ENCODE assay signal across 8 cellular contexts in genomic region chr10:101782811-101783735, GRCh38. TPM values are rescaled to one million over a fixed set of nuclear protein-coding genes. Genes with fewer than 3 reads are reported as not detected.
DNase-seq lines count a peak whose midpoint lies in the region; ATAC-seq and TF ChIP-seq lines count a peak whose summit lies in the region.

TSS of gene NPM3 (minus strand) at chr10:101783446. CDS start at chr10:101783390, 56 bp downstream.

- peak within 1 kb of the TSS; percentile 61 to 62 for H3K4me3 ChIP-seq in left lung

- peaks cover 0 to 23% of the 10 kb centered on the region in 2 donors for H3K27me3 ChIP-seq in left lung

- H3K4me1 ChIP-seq in left lung = peaks cover 20 to 57% of the 10 kb centered on the region in 2 donors

- peak within 1 kb of the TSS; percentile 100 for H3K4me3 Mint-ChIP-seq in activated CD4-positive, alpha-beta T cell treated with anti-CD3 and anti-CD28 coated beads, Interleukin-2, amount 10 ng/mL, durations not matched to agents 24 days and 14 days

- no peaks in the 10 kb centered on the region for H3K9me3 Mint-ChIP-seq in activated CD4-positive, alpha-beta T cell treated with anti-CD3 and anti-CD28 coated beads, Interleukin-2, amount 10 ng/mL, durations not matched to agents 24 days and 14 days

- no peaks in the 10 kb centered on the region for H3K9me3 ChIP-seq in left lung

- ATAC-seq in HG03103 (IDR thresholded peaks at IDR 0.05; ENCODE audit: low read depth, unreplicated experiment) (peak; percentile 53), left lung (peak; percentile 70)

- TF ChIP-seq CTCF in left lung (IDR thresholded peaks at IDR 0.05) = no peak

- intact Hi-C loops in activated CD4-positive, alpha-beta T cell treated with anti-CD3 and anti-CD28 coated beads, Interleukin-2, amount 10 ng/mL, durations not matched to agents 24 days and 14 days (cut with micrococcal nuclease) = loop anchor here (1.0 to 10.0 kb wide), 6 partner anchors 35 to 571 kb away; partner anchors contain the start of genes BTRC, DPCD, HPS6 and OGA
- intact Hi-C loops in left lung (cut with DNase I) = no loop called here

- H3K36me3 ChIP-seq in left lung = peaks cover 0 to 32% of the 10 kb centered on the region in 2 donors

- H3K27ac ChIP-seq in left lung = peak within 1 kb of the TSS; percentile 18 to 45

- peak; percentile 67 for DNase-seq in NK-92 treated with Interleukin-12 subunit alpha and Interleukin-12 subunit beta, amount 100 ng/mL, for 24 hours (lab: John Stamatoyannopoulos, UW)
- no peak for DNase-seq in NK-92 (lab: John Stamatoyannopoulos, UW; ENCODE audit: unreplicated experiment)
- peak; percentile 39 for DNase-seq in NCI-H526 treated with DMSO at 0.1 percent for 48 hours (lab: John Stamatoyannopoulos, UW)
- peak; percentile 96 for DNase-seq in activated CD4-positive, alpha-beta T cell treated with anti-CD3 and anti-CD28 coated beads, Interleukin-2, amount 10 ng/mL, durations not matched to agents 24 days and 14 days
- DNase-seq in dedifferentiated amniotic fluid mesenchymal stem cell (ENCODE audit: extremely low spot score) = peak; percentile 74
- DNase-seq in left lung = peak; percentile 84 to 91
- peak; percentile 91 for DNase-seq in stimulated activated CD4-positive, alpha-beta T cell treated with anti-CD3 and anti-CD28 coated beads, Interleukin-2, amount 100 ng/mL, for 24 hours

- peaks cover 9% of the 10 kb centered on the region for H3K27me3 Mint-ChIP-seq in activated CD4-positive, alpha-beta T cell treated with anti-CD3 and anti-CD28 coated beads, Interleukin-2, amount 10 ng/mL, durations not matched to agents 24 days and 14 days

- peak within 1 kb of the TSS; percentile 99 for H3K27ac Mint-ChIP-seq in activated CD4-positive, alpha-beta T cell treated with anti-CD3 and anti-CD28 coated beads, Interleukin-2, amount 10 ng/mL, durations not matched to agents 24 days and 14 days

- peaks cover 58% of the 10 kb centered on the region for H3K36me3 Mint-ChIP-seq in activated CD4-positive, alpha-beta T cell treated with anti-CD3 and anti-CD28 coated beads, Interleukin-2, amount 10 ng/mL, durations not matched to agents 24 days and 14 days (ENCODE audit: low read depth)

- H3K4me1 Mint-ChIP-seq in activated CD4-positive, alpha-beta T cell treated with anti-CD3 and anti-CD28 coated beads, Interleukin-2, amount 10 ng/mL, durations not matched to agents 24 days and 14 days = peaks cover 47% of the 10 kb centered on the region

RNA-seq across cellular contexts. Expression of gene NPM3, which starts in this region (rescaled TPM):
- 172 and 175 TPM in 2 replicates for total RNA-seq in activated CD4-positive, alpha-beta T cell treated with anti-CD3 and anti-CD28 coated beads, Interleukin-2, amount 10 ng/mL, durations not matched to agents 24 days and 14 days
- 10 to 100 TPM; 30.7 to 31.7 TPM for total RNA-seq in left lung
